ENCODE assay signal across 31 cellular contexts in genomic region chr20:15578059-15578458, GRCh38.
"Had no signal": no experiment of that assay in that cellular context is flagged by ENCODE, and none has a peak within 500 bp of the region (broad histone marks: within the 10 kb centered on the region; RNA-seq: fewer than 3 reads in every experiment).

No MANE protein-coding gene starts in this region.

- DNase-seq: activated effector memory CD4-positive, alpha-beta T cell treated with anti-CD3 and anti-CD28 coated beads, Interleukin-2, amount 50 U/mL, for 16 hours; activated effector memory CD4-positive, alpha-beta T cell treated with Interleukin-2 at 50 U/mL for 16 hours; activated gamma-delta T cell; activated gamma-delta T cell treated with Interleukin-2 at 50 U/mL for 16 hours; activated naive CD4-positive, alpha-beta T cell; activated naive CD4-positive, alpha-beta T cell treated with anti-CD3 and anti-CD28 coated beads for 36 hours; activated naive CD4-positive, alpha-beta T cell treated with anti-CD3 and anti-CD28 coated beads, Interleukin-2, amount 10 ng/mL, durations not matched to agents 7 days and 5 days; activated naive CD4-positive, alpha-beta T cell treated with anti-CD3 and anti-CD28 coated beads, Interleukin-2, amount 50 U/mL, for 16 hours; activated naive CD4-positive, alpha-beta T cell treated with Interleukin-2 at 50 U/mL for 16 hours; activated naive CD8-positive, alpha-beta T cell treated with anti-CD3 and anti-CD28 coated beads for 36 hours; activated naive CD8-positive, alpha-beta T cell treated with anti-CD3 and anti-CD28 coated beads, Interleukin-2, amount 10 ng/mL, durations not matched to agents 7 days and 5 days; activated naive CD8-positive, alpha-beta T cell treated with anti-CD3 and anti-CD28 coated beads, Interleukin-2, amount 50 U/mL, for 24 hours; activated T-cell treated with anti-CD3 and anti-CD28 coated beads, Interleukin-2, amount 50 U/mL, for 24 hours; activated T-cell treated with anti-CD3 and anti-CD28 coated beads, Interleukin-2, amount 50 U/mL, for 4 hours; activated T-cell treated with anti-CD3 and anti-CD28 coated beads, Interleukin-2, amount 50 U/mL, for 48 hours; activated T-cell treated with anti-CD3 and anti-CD28 coated beads, Interleukin-2, amount 50 U/mL, for 72 hours; adrenal gland; amniotic stem cell; amygdala; anterior cingulate cortex; aorta; body of pancreas; brain microvascular endothelial cell; caudate nucleus; central memory CD4-positive, alpha-beta T cell; cerebellar nuclear complex had no signal

- H3K27me3 ChIP-seq: adrenal gland, ascending aorta, body of pancreas, brain microvascular endothelial cell, breast epithelium, cardiac muscle cell had no signal

- H3K4me3 ChIP-seq: adrenal gland, ascending aorta, body of pancreas, breast epithelium, cardiac muscle cell had no signal

- ATAC-seq: activated naive CD4-positive, alpha-beta T cell treated with anti-CD3 and anti-CD28 coated beads, Interleukin-2, amount 50 U/mL, for 72 hours; activated naive CD8-positive, alpha-beta T cell treated with anti-CD3 and anti-CD28 coated beads, Interleukin-2, amount 50 U/mL, for 24 hours; activated T-cell treated with anti-CD3 and anti-CD28 coated beads, Interleukin-2, amount 50 U/mL, for 4 hours; activated T-cell treated with anti-CD3 and anti-CD28 coated beads, Interleukin-2, amount 50 U/mL, for 72 hours; activated T-helper 17 cell treated with anti-CD3 and anti-CD28 coated beads, Interleukin-2, amount 50 U/mL, for 72 hours; body of pancreas had no signal

- H3K4me1 ChIP-seq: adrenal gland, ascending aorta, body of pancreas, breast epithelium had no signal

- H3K36me3 ChIP-seq: adrenal gland, ascending aorta, brain microvascular endothelial cell, breast epithelium, cardiac muscle cell had no signal

- H3K27ac ChIP-seq: adrenal gland, ascending aorta, body of pancreas, brain microvascular endothelial cell, breast epithelium, cardiac muscle cell had no signal

- H3K9me3 ChIP-seq: adrenal gland, ascending aorta, body of pancreas, breast epithelium had no signal
